Comparison of ENCODE assay signal across 8 cellular contexts in genomic region chr1:207454046-207454964, GRCh38. TPM values are rescaled to one million over a fixed set of nuclear protein-coding genes. Genes with fewer than 3 reads are reported as not detected.
A peak's percentile ranks its signal among the peaks of the same experiment; 100 is the strongest.
DNase-seq lines count a peak whose midpoint lies in the region; TF ChIP-seq lines count a peak whose summit lies in the region.

Gene CR2, plus strand, starts transcription at chr1:207454328. Its CDS starts 91 bp downstream, at chr1:207454419.

- TF ChIP-seq CTCF in GM13977 (IDR thresholded peaks at IDR 0.05; ENCODE audit: extremely low read depth, insufficient read depth, missing control alignments) (peak; percentile 61), HFF-Myc (IDR thresholded peaks at IDR 0.05; ENCODE audit: low read depth, low read length, missing control alignments) (no peak), neutrophil (IDR thresholded peaks at IDR 0.05) (no peak), type B pancreatic cell (conservative IDR thresholded peaks at IDR 0.05) (peak; percentile 40)

- no peak within 1 kb of the TSS for H3K27ac ChIP-seq in neutrophil

- H3K36me3 Mint-ChIP-seq in type B pancreatic cell = no peaks in the 10 kb centered on the region

- peaks cover 4% of the 10 kb centered on the region for H3K4me1 Mint-ChIP-seq in type B pancreatic cell (ENCODE audit: unreplicated experiment)

- no peaks in the 10 kb centered on the region for H3K36me3 ChIP-seq in neutrophil

- H3K4me3 ChIP-seq in HFF-Myc (replicated peaks; ENCODE audit: low read depth, low read length) (peak within 1 kb of the TSS; percentile 11), neutrophil (ENCODE audit: low read depth in 1 of 2, low read length in 1 of 2) (peak within 1 kb of the TSS; percentile 42 to 53)

- in situ Hi-C loops in GM13977 (cut with MboI; ENCODE audit: low pct_unique_long_range_greater_than_20kb, low sequenced_read_pairs, unreplicated experiment) = no loop called here

- DNase-seq in GM13977 (ENCODE audit: low spot score) = peak; percentile 77
- DNase-seq in HFF-Myc (ENCODE audit: extremely low read depth, low read depth) = no peak
- DNase-seq in NCI-H1930 (lab: John Stamatoyannopoulos, UW) = peak; percentile 5 to 46
- DNase-seq in activated T-cell treated with anti-CD3 and anti-CD28 coated beads for 4 hours = peak; percentile 31
- DNase-seq in germinal center (ENCODE audit: low spot score) = peak; percentile 82
- DNase-seq in type B pancreatic cell (ENCODE audit: extremely low spot score, unreplicated experiment) = peak; percentile 67
- DNase-seq in NCI-H2107 (lab: John Stamatoyannopoulos, UW) = no peak

- peaks cover 89% of the 10 kb centered on the region for H3K27me3 ChIP-seq in neutrophil

- peaks cover 46% of the 10 kb centered on the region for H3K27me3 Mint-ChIP-seq in type B pancreatic cell

- H3K9me3 ChIP-seq in neutrophil = no peaks in the 10 kb centered on the region

- H3K4me1 ChIP-seq in neutrophil (ENCODE audit: control insufficient read depth in 1 of 2, insufficient read depth in 1 of 2, low read depth in 1 of 2, low read length in 1 of 2) = peaks cover 6 to 11% of the 10 kb centered on the region in 2 experiments

- no peak within 1 kb of the TSS for H3K27ac Mint-ChIP-seq in type B pancreatic cell

- H3K9me3 Mint-ChIP-seq in type B pancreatic cell = no peaks in the 10 kb centered on the region

- H3K4me3 Mint-ChIP-seq in type B pancreatic cell = peak within 1 kb of the TSS; percentile 79

RNA-seq across cellular contexts. Expression of gene CR2, which starts in this region (rescaled TPM):
- total RNA-seq in type B pancreatic cell (ENCODE audit: low replicate concordance) = 0.21 TPM in 1 of 2 replicates, not detected in the other

Comparison
In these comparisons a context has a peak if more than half of its experiments do, and no peak if none do; other contexts are left out.
1. Peak in DNase-seq in type B pancreatic cell; RNA of the gene not detected or under 1 TPM.
2. DNase-seq: peak in GM13977 (single experiment), NCI-H1930 (2 of 2), activated T-cell treated with anti-CD3 and anti-CD28 coated beads for 4 hours (single experiment) and germinal center (single experiment); none in HFF-Myc (single experiment) and NCI-H2107 (single experiment).
3. CTCF ChIP-seq: peak in GM13977 (single experiment) and type B pancreatic cell (single experiment); none in HFF-Myc (single experiment) and neutrophil (single experiment).